In the genomic region with DNA sequence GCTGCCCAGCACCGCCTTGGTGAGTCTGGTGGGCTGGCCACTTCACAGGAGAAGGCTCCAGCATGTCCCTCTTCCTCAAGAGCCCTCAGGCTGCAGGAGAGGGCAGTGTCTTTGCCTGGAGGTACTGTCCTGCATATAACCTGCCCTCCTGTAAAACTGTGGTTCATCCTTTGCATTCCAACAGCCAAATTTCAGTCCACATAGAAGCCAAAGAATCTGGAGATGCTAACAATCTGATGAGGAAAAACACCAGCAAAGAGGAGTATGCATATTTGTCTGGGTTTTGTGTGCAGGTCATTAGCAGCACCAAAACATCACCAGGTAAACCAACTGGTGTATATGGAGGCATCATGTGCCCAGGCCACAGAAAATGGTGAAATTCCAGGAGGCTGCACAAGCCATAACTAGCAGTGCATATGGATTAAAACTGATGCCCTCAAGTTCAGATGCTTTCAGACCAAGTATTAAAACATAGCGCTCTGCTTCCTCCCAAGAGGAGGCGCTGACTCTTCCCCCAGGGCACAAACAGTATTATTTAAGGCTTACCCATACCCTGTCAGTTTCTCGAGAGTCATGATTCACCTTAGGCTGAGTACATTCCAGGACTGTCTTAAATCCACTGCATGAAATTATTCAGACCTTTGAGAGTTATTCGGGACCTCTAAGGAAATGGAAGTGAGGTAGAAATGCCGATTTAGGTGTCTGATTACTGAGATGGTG, we compare ENCODE assay signal across 10 cellular contexts.
"Had no signal": no experiment of that assay in that cellular context is flagged by ENCODE, and none has a peak within 500 bp of the region (broad histone marks: within the 10 kb centered on the region; RNA-seq: fewer than 3 reads in every experiment).

No MANE protein-coding gene starts in this region.

- DNase-seq: activated CD4-positive, alpha-beta T cell treated with anti-CD3 and anti-CD28 coated beads for 36 hours; activated CD8-positive, alpha-beta memory T cell treated with anti-CD3 and anti-CD28 coated beads, Interleukin-2, amount 50 U/mL, for 48 hours; activated CD8-positive, alpha-beta T cell treated with anti-CD3 and anti-CD28 coated beads for 36 hours; kidney glomerular epithelial cell; sigmoid colon; stimulated activated CD4-positive, alpha-beta T cell treated with anti-CD3 and anti-CD28 coated beads, Interleukin-4, amount 100 ng/mL, for 1 hour; testis had no signal

- H3K4me1 ChIP-seq: ascending aorta, sigmoid colon, testis had no signal

- H3K27ac ChIP-seq: ascending aorta, hepatocyte, sigmoid colon, testis had no signal

- H3K4me3 ChIP-seq: ascending aorta, hepatocyte, sigmoid colon, testis had no signal

- H3K36me3 ChIP-seq: ascending aorta, sigmoid colon had no signal

- H3K27me3 ChIP-seq: ascending aorta, hepatocyte, testis had no signal

- H3K27ac Mint-ChIP-seq: activated CD4-positive, alpha-beta T cell treated with anti-CD3 and anti-CD28 coated beads for 36 hours; activated CD8-positive, alpha-beta T cell treated with anti-CD3 and anti-CD28 coated beads for 36 hours; stimulated activated naive CD8-positive, alpha-beta T cell treated with anti-CD3 and anti-CD28 coated beads, Interleukin-15, Interleukin-2, amounts not matched to agents 100 ng/mL and 50 ng/mL, for 24 hours had no signal

- H3K9me3 Mint-ChIP-seq: activated CD8-positive, alpha-beta T cell treated with anti-CD3 and anti-CD28 coated beads for 36 hours; stimulated activated naive CD8-positive, alpha-beta T cell treated with anti-CD3 and anti-CD28 coated beads, Interleukin-15, Interleukin-2, amounts not matched to agents 100 ng/mL and 50 ng/mL, for 24 hours had no signal

- ATAC-seq: activated CD4-positive, alpha-beta T cell treated with anti-CD3 and anti-CD28 coated beads for 36 hours; activated CD8-positive, alpha-beta T cell treated with anti-CD3 and anti-CD28 coated beads for 36 hours had no signal

- H3K4me3 Mint-ChIP-seq: activated CD4-positive, alpha-beta T cell treated with anti-CD3 and anti-CD28 coated beads for 36 hours; activated CD8-positive, alpha-beta T cell treated with anti-CD3 and anti-CD28 coated beads for 36 hours; stimulated activated naive CD8-positive, alpha-beta T cell treated with anti-CD3 and anti-CD28 coated beads, Interleukin-15, Interleukin-2, amounts not matched to agents 100 ng/mL and 50 ng/mL, for 24 hours had no signal

- H3K27me3 Mint-ChIP-seq: activated CD4-positive, alpha-beta T cell treated with anti-CD3 and anti-CD28 coated beads for 36 hours; stimulated activated naive CD8-positive, alpha-beta T cell treated with anti-CD3 and anti-CD28 coated beads, Interleukin-15, Interleukin-2, amounts not matched to agents 100 ng/mL and 50 ng/mL, for 24 hours had no signal

- H3K9me3 ChIP-seq: ascending aorta, sigmoid colon, testis had no signal

- H3K4me1 Mint-ChIP-seq: activated CD4-positive, alpha-beta T cell treated with anti-CD3 and anti-CD28 coated beads for 36 hours had no signal
